9 cellular contexts compared by ENCODE assay signal in genomic region chr7:151925446-151926335, GRCh38. TPM values are rescaled to one million over a fixed set of nuclear protein-coding genes. Genes with fewer than 3 reads are reported as not detected.
DNase-seq lines count a peak whose midpoint lies in the region; ATAC-seq, FAIRE-seq and TF ChIP-seq lines count a peak whose summit lies in the region.
"Had no signal": no experiment of that assay in that cellular context is flagged by ENCODE, and none has a peak within 500 bp of the region (broad histone marks: within the 10 kb centered on the region; RNA-seq: fewer than 3 reads in every experiment).

No MANE protein-coding gene starts in this region.

- CTCF ChIA-PET in activated CD8-positive, alpha-beta memory T cell treated with anti-CD3 and anti-CD28 coated beads, Interleukin-2, amount 10 ng/mL, durations not matched to agents 7 days and 5 days (lab: Charles Lee) = no interaction called here
- CTCF ChIA-PET in K562 (lab: Yijun Ruan, JAX; ENCODE audit: low intra/inter-chr PET ratio) = no interaction called here
- CTCF ChIA-PET in CD4-positive, alpha-beta memory T cell (lab: Charles Lee; ENCODE audit: partially characterized antibody) = interaction anchor here (1.8 kb wide), 1 partner anchor 143 kb away, joined by 7 read pairs; no protein-coding TSS in a partner anchor

- H3K36me3 ChIP-seq in K562 (ENCODE audit: control insufficient read depth, insufficient read depth, low read length) = no peaks in the 10 kb centered on the region
- no peaks in the 10 kb centered on the region for H3K36me3 ChIP-seq in CD4-positive, alpha-beta memory T cell (ENCODE audit: insufficient read depth, low read length)

- H4K20me1 ChIP-seq in K562 (replicated peaks; ENCODE audit: control insufficient read depth, insufficient read depth, low read length) = no peaks in the 10 kb centered on the region; the same call in 1 of the 2 replicates

- POLR2A ChIA-PET in K562 (lab: Yijun Ruan, JAX) = interaction anchor here (0.6 kb wide), 1 partner anchor 852 kb away, joined by 3 read pairs; no protein-coding TSS in a partner anchor
- POLR2A ChIA-PET in CD4-positive, alpha-beta memory T cell (lab: Charles Lee; ENCODE audit: partially characterized antibody) = no interaction called here

- H3K27me3 Mint-ChIP-seq in activated CD8-positive, alpha-beta memory T cell treated with anti-CD3 and anti-CD28 coated beads, Interleukin-2, amount 10 ng/mL, durations not matched to agents 7 days and 5 days = peaks cover 5% of the 10 kb centered on the region
- peaks cover 20 to 40% (median 40%) of the 10 kb centered on the region in 3 donors for H3K27me3 Mint-ChIP-seq in naive B cell
- H3K27me3 Mint-ChIP-seq in CD4-positive, alpha-beta memory T cell = peaks cover 8 to 17% of the 10 kb centered on the region in 2 donors

- intact Hi-C loops in K562 (cut with micrococcal nuclease) = no loop called here
- intact Hi-C loops in CD4-positive, alpha-beta memory T cell (cut with micrococcal nuclease) = no loop called here

- no peak for DNase-seq in activated CD8-positive, alpha-beta memory T cell treated with anti-CD3 and anti-CD28 coated beads, Interleukin-2, amount 10 ng/mL, durations not matched to agents 7 days and 5 days
- DNase-seq in activated CD8-positive, alpha-beta memory T cell treated with anti-CD3 and anti-CD28 coated beads for 24 hours = no peak
- DNase-seq in NCI-H1417 treated with DMSO at 0.1 percent for 48 hours (lab: John Stamatoyannopoulos, UW) = peak; percentile 82
- peak; percentile 36 to 44 (median 40) for DNase-seq in K562 (ENCODE audit: extremely low read depth in 1 of 4, low spot score in 3 of 4)
- DNase-seq in naive B cell = no peak
- no peak for DNase-seq in effector CD4-positive, alpha-beta T cell
- no peak for DNase-seq in CD4-positive, alpha-beta memory T cell
- no peak for DNase-seq in DMS114 treated with DMSO at 0.1 percent for 48 hours (lab: John Stamatoyannopoulos, UW; ENCODE audit: unreplicated experiment)

- in situ Hi-C loops in K562 (cut with MboI) = no loop called here

- H3K9me3 Mint-ChIP-seq in activated CD8-positive, alpha-beta memory T cell treated with anti-CD3 and anti-CD28 coated beads, Interleukin-2, amount 10 ng/mL, durations not matched to agents 7 days and 5 days (ENCODE audit: low read depth) = no peaks in the 10 kb centered on the region
- no peaks in the 10 kb centered on the region for H3K9me3 Mint-ChIP-seq in naive B cell
- no peaks in the 10 kb centered on the region for H3K9me3 Mint-ChIP-seq in CD4-positive, alpha-beta memory T cell

- no peak for TF ChIP-seq EP300 in K562 (IDR thresholded peaks at IDR 0.05; ENCODE audit: low read length)

- H3K27ac ChIP-seq in K562 (ENCODE audit: extremely low read depth, low read depth, low read length) = peak overlapping the region; percentile 44; the same call in 2 of the 3 replicates
- no peak overlapping the region for H3K27ac ChIP-seq in CD4-positive, alpha-beta memory T cell (ENCODE audit: low read depth, low read length)

- H3K4me1 ChIP-seq in K562 (replicated peaks in 1 of 2; ENCODE audit: control insufficient read depth in 2 of 2, insufficient read depth in 2 of 2, low read length in 2 of 2) = peaks cover 9 to 13% of the 10 kb centered on the region in 2 experiments
- no peaks in the 10 kb centered on the region for H3K4me1 ChIP-seq in CD4-positive, alpha-beta memory T cell (ENCODE audit: insufficient read depth, low read length)

- peak overlapping the region; percentile 83 for H2AFZ ChIP-seq in K562 (ENCODE audit: low read depth, low read length)

- H3K9me1 ChIP-seq in K562 (ENCODE audit: control insufficient read depth, insufficient read depth, low read length) = no peaks in the 10 kb centered on the region

- H3K79me2 ChIP-seq in K562 (ENCODE audit: control insufficient read depth, insufficient read depth, low read length) = no peaks in the 10 kb centered on the region

- peak; percentile 44 for FAIRE-seq in K562 (lab: Jason Lieb, UNC)

- no peaks in the 10 kb centered on the region for H3K9me3 ChIP-seq in K562 (replicated peaks; ENCODE audit: control insufficient read depth, insufficient read depth, low read depth, low read length)
- H3K9me3 ChIP-seq in CD4-positive, alpha-beta memory T cell (ENCODE audit: control insufficient read depth in 1 of 2, low read length in 2 of 2) = no peaks in the 10 kb centered on the region

- TF ChIP-seq RAD21 in K562 (CRISPR knock-in tag; conservative IDR thresholded peaks at IDR 0.05 in 1 of 2, IDR thresholded peaks at IDR 0.05 in 1 of 2) = no peak

- H3K27ac Mint-ChIP-seq in activated CD8-positive, alpha-beta memory T cell treated with anti-CD3 and anti-CD28 coated beads, Interleukin-2, amount 10 ng/mL, durations not matched to agents 7 days and 5 days = peak overlapping the region; percentile 48
- peak overlapping the region in 2 of 6 donors; percentile 57 to 80 for H3K27ac Mint-ChIP-seq in naive B cell
- H3K27ac Mint-ChIP-seq in CD4-positive, alpha-beta memory T cell = peak overlapping the region in 1 of 7 donors; percentile 24

- no peaks in the 10 kb centered on the region for H3K36me3 Mint-ChIP-seq in activated CD8-positive, alpha-beta memory T cell treated with anti-CD3 and anti-CD28 coated beads, Interleukin-2, amount 10 ng/mL, durations not matched to agents 7 days and 5 days
- no peaks in the 10 kb centered on the region for H3K36me3 Mint-ChIP-seq in naive B cell
- H3K36me3 Mint-ChIP-seq in CD4-positive, alpha-beta memory T cell = no peaks in the 10 kb centered on the region

- no TSS peak for BruUV-seq in K562 (replicated peaks; lab: Mats Ljungman, UMichigan)

- H3K4me3 ChIP-seq in K562 = no peak overlapping the region
- no peak overlapping the region for H3K4me3 ChIP-seq in CD4-positive, alpha-beta memory T cell (ENCODE audit: low read length in 2 of 2)

- peak; percentile 47 for ATAC-seq in activated CD8-positive, alpha-beta memory T cell treated with anti-CD3 and anti-CD28 coated beads, Interleukin-2, amount 10 ng/mL, durations not matched to agents 7 days and 5 days
- peak; percentile 74 for ATAC-seq in K562
- peak; percentile 30 to 46 for ATAC-seq in naive B cell (ENCODE audit: low read depth in 2 of 2)

- peaks cover 25% of the 10 kb centered on the region for H3K4me1 Mint-ChIP-seq in activated CD8-positive, alpha-beta memory T cell treated with anti-CD3 and anti-CD28 coated beads, Interleukin-2, amount 10 ng/mL, durations not matched to agents 7 days and 5 days
- H3K4me1 Mint-ChIP-seq in naive B cell = peaks cover 10 to 11% (median 10%) of the 10 kb centered on the region in 3 donors
- H3K4me1 Mint-ChIP-seq in CD4-positive, alpha-beta memory T cell = peaks cover 0 to 4% (median 0%) of the 10 kb centered on the region in 4 donors

- TF ChIP-seq POLR2A in K562 (conservative IDR thresholded peaks at IDR 0.05) = no peak

- peak overlapping the region; percentile 59 for H3K4me2 ChIP-seq in K562 (ENCODE audit: insufficient read depth, low read length)

- peaks cover 37 to 73% of the 10 kb centered on the region in 2 experiments for H3K27me3 ChIP-seq in K562 (ENCODE audit: control insufficient read depth in 2 of 2, insufficient read depth in 2 of 2, low read length in 2 of 2)
- H3K27me3 ChIP-seq in CD4-positive, alpha-beta memory T cell (ENCODE audit: insufficient read depth, low read length) = peaks cover 4% of the 10 kb centered on the region

- peak overlapping the region; percentile 28 to 32; a peak in 2 of 4 replicates for H3K9ac ChIP-seq in K562 (ENCODE audit: insufficient read depth in 1 of 2, low read depth in 2 of 2, low read length in 2 of 2)

- no peak overlapping the region for H3K4me3 Mint-ChIP-seq in activated CD8-positive, alpha-beta memory T cell treated with anti-CD3 and anti-CD28 coated beads, Interleukin-2, amount 10 ng/mL, durations not matched to agents 7 days and 5 days
- H3K4me3 Mint-ChIP-seq in naive B cell = peak overlapping the region in 7 of 8 donors; percentile 6 to 70 (median 63)
- H3K4me3 Mint-ChIP-seq in CD4-positive, alpha-beta memory T cell = peak overlapping the region in 1 of 8 donors; percentile 6

- WGBS in K562 (ENCODE audit: insufficient coverage, low coverage, missing lambda C conversion rate) = 16% methylated on average over 22 of the region's 22 CpGs

- no peak for TF ChIP-seq CTCF in K562 (IDR thresholded peaks at IDR 0.05 in 2 of 3, conservative IDR thresholded peaks at IDR 0.05 in 1 of 3; ENCODE audit: insufficient read depth in 2 of 3, low read depth in 1 of 3, low read length in 3 of 3)

RNA-seq across cellular contexts. Expression of gene GALNTL5, which starts 30.6 kb away (rescaled TPM):
- total RNA-seq in activated CD8-positive, alpha-beta memory T cell treated with anti-CD3 and anti-CD28 coated beads, Interleukin-2, amount 10 ng/mL, durations not matched to agents 7 days and 5 days = not detected
- total RNA-seq in K562 (2011; cell fraction: chromatin; rRNA removed; ENCODE audit: low replicate concordance) = not detected in 2 replicates
- total RNA-seq in K562 (2011; cell fraction: nucleolus; rRNA removed) = not detected in 2 replicates
- not detected in 2 replicates for total RNA-seq in K562 (2011; cell fraction: nucleoplasm; rRNA removed)
- total RNA-seq in K562 (2014; rRNA removed) (not detected in 2 replicates), K562 (2014; rRNA removed; fragmentation: Illumina TruSeq; extraction: Trizol) (not detected in 2 replicates), K562 (2015; rRNA removed; fragmentation: Illumina TruSeq; extraction: Trizol) (not detected in 2 replicates), K562 (2021) (not detected in 2 replicates)
- polyA plus RNA-seq in K562 (2011; rRNA removed) (not detected in 2 replicates), K562 (2014; fragmentation: Illumina TruSeq; extraction: Trizol) (not detected in 2 replicates), K562 (2014; fragmentation: Nextera tagmentation; extraction: Ambion mirVana) (not detected), K562 (2014; rRNA removed) (not detected in 2 replicates), naive B cell (ENCODE audit: low read depth in 6 of 6) (not detected)
- polyA plus RNA-seq in K562 (2011; cell fraction: cytosol; rRNA removed) = not detected in 2 replicates
- not detected in 2 replicates for polyA plus RNA-seq in K562 (2011; cell fraction: nucleus; rRNA removed)
- polyA plus RNA-seq in K562 (2012) = not detected in 2 replicates
- not detected in 2 replicates for polyA minus RNA-seq in K562 (2011; rRNA and poly(A)+ RNA removed)
- polyA minus RNA-seq in K562 (2011; cell fraction: cytosol; rRNA and poly(A)+ RNA removed) = not detected in 2 replicates
- polyA minus RNA-seq in K562 (2011; cell fraction: nucleus; rRNA and poly(A)+ RNA removed) = not detected in 2 replicates
- not detected for total RNA-seq in CD4-positive, alpha-beta memory T cell
- not detected for polyA plus RNA-seq in CD4-positive, alpha-beta memory T cell
- polyA plus RNA-seq: BJ had no signal

RNA-seq across cellular contexts. Expression of gene PRKAG2, which starts 48.8 kb away (rescaled TPM):
- total RNA-seq in activated CD8-positive, alpha-beta memory T cell treated with anti-CD3 and anti-CD28 coated beads, Interleukin-2, amount 10 ng/mL, durations not matched to agents 7 days and 5 days = 10 to 100 TPM; 18.4 to 29.9 TPM
- 7.2 and 11.4 TPM in 2 replicates for total RNA-seq in K562 (2011; cell fraction: chromatin; rRNA removed; ENCODE audit: low replicate concordance)
- total RNA-seq in K562 (2011; cell fraction: nucleolus; rRNA removed) = 2.8 and 4.7 TPM in 2 replicates
- total RNA-seq in K562 (2011; cell fraction: nucleoplasm; rRNA removed) = 4.8 and 6.9 TPM in 2 replicates
- 3.1 TPM in 2 replicates for total RNA-seq in K562 (2014; rRNA removed)
- 3.3 and 3.9 TPM in 2 replicates for total RNA-seq in K562 (2014; rRNA removed; fragmentation: Illumina TruSeq; extraction: Trizol)
- total RNA-seq in K562 (2015; rRNA removed; fragmentation: Illumina TruSeq; extraction: Trizol) = 1.8 and 2.8 TPM in 2 replicates
- 3.6 and 5.0 TPM in 2 replicates for total RNA-seq in K562 (2021)
- 3.8 and 5.6 TPM in 2 replicates for polyA plus RNA-seq in K562 (2011; rRNA removed)
- polyA plus RNA-seq in K562 (2011; cell fraction: cytosol; rRNA removed) = 1.3 and 1.8 TPM in 2 replicates
- polyA plus RNA-seq in K562 (2011; cell fraction: nucleus; rRNA removed) = 3.0 and 4.6 TPM in 2 replicates
- polyA plus RNA-seq in K562 (2012) = 2.3 and 2.7 TPM in 2 replicates
- 3.2 and 4.0 TPM in 2 replicates for polyA plus RNA-seq in K562 (2014; fragmentation: Illumina TruSeq; extraction: Trizol)
- polyA plus RNA-seq in K562 (2014; fragmentation: Nextera tagmentation; extraction: Ambion mirVana) = 1 to 10 TPM in 1 of 2 experiments, under 1 TPM in 1; 0.99 to 1.1 TPM
- polyA plus RNA-seq in K562 (2014; rRNA removed) = 3.5 and 3.6 TPM in 2 replicates
- 4.2 and 6.0 TPM in 2 replicates for polyA minus RNA-seq in K562 (2011; rRNA and poly(A)+ RNA removed)
- 2.1 TPM in 1 of 2 replicates, not detected in the other for polyA minus RNA-seq in K562 (2011; cell fraction: cytosol; rRNA and poly(A)+ RNA removed)
- 2.4 and 2.7 TPM in 2 replicates for polyA minus RNA-seq in K562 (2011; cell fraction: nucleus; rRNA and poly(A)+ RNA removed)
- 10 to 100 TPM; 16.2 to 25.4 (median 20.0) TPM for polyA plus RNA-seq in naive B cell (ENCODE audit: low read depth in 6 of 6)
- 10 to 100 TPM; 60.4 to 61.0 TPM for total RNA-seq in CD4-positive, alpha-beta memory T cell
- 10 to 100 TPM; 27.4 to 34.4 TPM for polyA plus RNA-seq in CD4-positive, alpha-beta memory T cell

Comparison
In these comparisons a context has a peak if more than half of its experiments do, and no peak if none do; other contexts are left out.
1. DNase-seq: peak in NCI-H1417 treated with DMSO at 0.1 percent for 48 hours (single experiment) and K562 (4 of 4); none in activated CD8-positive, alpha-beta memory T cell treated with anti-CD3 and anti-CD28 coated beads, Interleukin-2, amount 10 ng/mL, durations not matched to agents 7 days and 5 days (single experiment), activated CD8-positive, alpha-beta memory T cell treated with anti-CD3 and anti-CD28 coated beads for 24 hours (single experiment), naive B cell (single experiment), effector CD4-positive, alpha-beta T cell (single experiment), CD4-positive, alpha-beta memory T cell (0 of 5) and DMS114 treated with DMSO at 0.1 percent for 48 hours (single experiment).
2. Peak in every context shown above with its lines, with median percentiles within 50 percentile points of each other: ATAC-seq.